28 cellular contexts compared by ENCODE assay signal in the genomic region with DNA sequence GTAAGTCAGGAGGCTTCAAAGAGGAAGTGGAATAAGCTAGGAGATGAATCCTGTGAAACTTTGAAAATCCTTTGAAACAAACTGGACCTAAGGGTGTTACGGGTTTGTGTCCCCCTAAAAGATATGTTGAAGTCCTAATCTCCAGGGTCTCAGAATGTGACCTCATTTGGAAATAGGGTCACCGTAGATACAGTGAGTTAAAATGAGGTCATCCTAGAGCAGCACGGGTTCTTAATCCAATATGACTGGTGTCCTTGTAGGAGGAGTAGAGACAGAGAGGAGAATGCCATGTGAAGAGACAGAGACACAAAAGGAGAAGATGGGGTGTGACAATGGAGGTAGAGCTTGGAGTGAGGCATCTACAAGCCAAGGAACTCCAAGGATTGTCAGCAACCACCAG. TPM values are rescaled to one million over a fixed set of nuclear protein-coding genes. Genes with fewer than 3 reads are reported as not detected.
"Had no signal": no experiment of that assay in that cellular context is flagged by ENCODE, and none has a peak within 500 bp of the region (broad histone marks: within the 10 kb centered on the region; RNA-seq: fewer than 3 reads in every experiment).

No MANE protein-coding gene starts in this region.

- H3K27ac Mint-ChIP-seq: dendritic cell treated with granulocyte-macrophage colony-stimulating factor and Interleukin-4, amounts not matched to agents 40 ng/mL and 50 ng/mL, for 4 days; endodermal cell; mesothelial cell of epicardium; natural killer cell treated with Interleukin-12 subunit alpha and Interleukin-12 subunit beta and Interleukin-15 and Interleukin-18, amount 100 ng/mL, for 72 hours; stimulated activated effector memory CD8-positive, alpha-beta T cell treated with anti-CD3 and anti-CD28 coated beads, Interleukin-12 subunit alpha, Interleukin-12 subunit beta, amount 100 ng/mL, for 72 hours; type B pancreatic cell had no signal

- H3K27me3 ChIP-seq: colonic mucosa, esophagus muscularis mucosa, foreskin keratinocyte, heart right ventricle, left lung, stomach, thyroid gland had no signal

- H3K4me3 Mint-ChIP-seq: dendritic cell treated with granulocyte-macrophage colony-stimulating factor and Interleukin-4, amounts not matched to agents 40 ng/mL and 50 ng/mL, for 4 days; endodermal cell; mesothelial cell of epicardium; natural killer cell treated with Interleukin-12 subunit alpha and Interleukin-12 subunit beta and Interleukin-15 and Interleukin-18, amount 100 ng/mL, for 72 hours; stimulated activated effector memory CD8-positive, alpha-beta T cell treated with anti-CD3 and anti-CD28 coated beads, Interleukin-12 subunit alpha, Interleukin-12 subunit beta, amount 100 ng/mL, for 72 hours; type B pancreatic cell had no signal

- H3K27me3 Mint-ChIP-seq: dendritic cell treated with granulocyte-macrophage colony-stimulating factor and Interleukin-4, amounts not matched to agents 40 ng/mL and 50 ng/mL, for 4 days; naive B cell; natural killer cell treated with Interleukin-12 subunit alpha and Interleukin-12 subunit beta and Interleukin-15 and Interleukin-18, amount 100 ng/mL, for 72 hours; type B pancreatic cell had no signal

- H3K4me1 ChIP-seq: colonic mucosa, foreskin keratinocyte, left lung, prostate gland, thyroid gland had no signal

- H3K9me3 ChIP-seq: colonic mucosa, esophagus muscularis mucosa, heart right ventricle, left lung, mucosa of descending colon, prostate gland, stomach, thyroid gland had no signal

- H3K9me3 Mint-ChIP-seq: dendritic cell treated with granulocyte-macrophage colony-stimulating factor and Interleukin-4, amounts not matched to agents 40 ng/mL and 50 ng/mL, for 4 days; endodermal cell; mesothelial cell of epicardium; natural killer cell treated with Interleukin-12 subunit alpha and Interleukin-12 subunit beta and Interleukin-15 and Interleukin-18, amount 100 ng/mL, for 72 hours; stimulated activated effector memory CD8-positive, alpha-beta T cell treated with anti-CD3 and anti-CD28 coated beads, Interleukin-12 subunit alpha, Interleukin-12 subunit beta, amount 100 ng/mL, for 72 hours; type B pancreatic cell had no signal

- H3K36me3 Mint-ChIP-seq: mesothelial cell of epicardium; naive B cell; natural killer cell treated with Interleukin-12 subunit alpha and Interleukin-12 subunit beta and Interleukin-15 and Interleukin-18, amount 100 ng/mL, for 72 hours; stimulated activated effector memory CD8-positive, alpha-beta T cell treated with anti-CD3 and anti-CD28 coated beads, Interleukin-12 subunit alpha, Interleukin-12 subunit beta, amount 100 ng/mL, for 72 hours had no signal

- H3K4me3 ChIP-seq: colonic mucosa, esophagus muscularis mucosa, heart right ventricle, left lung, mucosa of descending colon, prostate gland, stomach, thyroid gland had no signal

- ATAC-seq: foreskin keratinocyte; heart right ventricle; left cardiac atrium; left lung; mucosa of descending colon; natural killer cell treated with Interleukin-12 subunit alpha and Interleukin-12 subunit beta and Interleukin-15 and Interleukin-18, amount 100 ng/mL, for 72 hours; right cardiac atrium; stimulated activated effector memory CD8-positive, alpha-beta T cell treated with anti-CD3 and anti-CD28 coated beads, Interleukin-12 subunit alpha, Interleukin-12 subunit beta, amount 100 ng/mL, for 72 hours had no signal

- H3K36me3 ChIP-seq: colonic mucosa, esophagus muscularis mucosa, heart right ventricle, prostate gland, stomach, thyroid gland had no signal

- DNase-seq: colonic mucosa; effector CD8-positive, alpha-beta T cell; endodermal cell; foreskin keratinocyte; glutamatergic neuron; heart right ventricle; hippocampal formation; left cardiac atrium; left lung; mesenchymal stem cell; mucosa of descending colon; naive B cell; nucleus accumbens; right cardiac atrium; small intestine; stimulated activated CD4-positive, alpha-beta T cell treated with anti-CD3 and anti-CD28 coated beads, Interleukin-12 subunit alpha, Interleukin-12 subunit beta, amount 100 ng/mL, for 4 hours; stimulated activated CD4-positive, alpha-beta T cell treated with anti-CD3 and anti-CD28 coated beads, Interleukin-1b, Interleukin-23, amount 100 ng/mL, for 48 hours; stimulated activated CD4-positive, alpha-beta T cell treated with anti-CD3 and anti-CD28 coated beads, Interleukin-4, amount 100 ng/mL, for 1 hour; stimulated activated naive CD4-positive, alpha-beta T cell treated with Interleukin-2 at 50 U/mL for 16 hours; stomach; thyroid gland had no signal

- H3K27ac ChIP-seq: colonic mucosa, esophagus muscularis mucosa, foreskin keratinocyte, heart right ventricle, left lung, prostate gland, stomach, thyroid gland had no signal

RNA-seq across cellular contexts. Expression of a gene that starts 26.9 kb away (rescaled TPM):
- polyA plus RNA-seq: foreskin keratinocyte had no signal
